ENCODE assay signal across 10 cellular contexts in the genomic region with DNA sequence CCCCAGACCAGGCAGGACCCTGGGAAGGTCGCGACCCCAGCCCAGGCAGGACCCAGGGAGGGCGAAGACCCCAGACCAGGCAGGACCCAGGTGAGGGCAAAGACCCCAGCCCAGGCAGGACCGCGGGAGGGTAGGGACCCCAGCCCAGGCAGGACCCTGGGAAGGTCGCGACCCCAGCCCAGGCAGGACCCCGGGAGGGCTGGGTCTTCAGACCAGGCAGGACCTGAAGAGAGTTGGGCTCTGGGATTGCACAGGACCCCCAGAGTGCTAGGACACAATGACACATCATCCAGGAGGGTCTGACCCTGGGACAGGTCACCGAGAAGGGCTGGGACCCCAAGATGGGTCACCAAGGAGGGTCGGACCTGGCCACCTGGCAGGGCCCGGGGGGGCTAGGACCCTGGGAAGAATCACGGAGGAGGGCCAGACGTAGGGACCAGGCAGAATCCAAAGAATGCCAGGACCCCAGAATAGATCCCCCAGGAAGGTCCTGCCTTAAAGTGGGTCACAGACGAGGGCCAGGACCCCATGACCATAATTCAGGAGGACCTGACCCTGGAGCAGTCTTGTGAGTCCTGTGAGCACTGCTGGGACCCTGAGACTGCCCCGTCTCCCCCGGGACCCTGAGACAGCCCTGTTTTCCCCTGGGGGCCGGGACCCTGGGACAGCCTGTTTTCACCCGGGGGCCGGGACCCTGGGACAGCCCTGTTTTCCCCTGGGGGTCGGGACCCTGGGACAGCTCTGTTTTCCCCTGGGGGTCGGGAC. TPM values are rescaled to one million over a fixed set of nuclear protein-coding genes. Genes with fewer than 3 reads are reported as not detected.
DNase-seq lines count a peak whose midpoint lies in the region; ATAC-seq and TF ChIP-seq lines count a peak whose summit lies in the region.
"Had no signal": no experiment of that assay in that cellular context is flagged by ENCODE, and none has a peak within 500 bp of the region (broad histone marks: within the 10 kb centered on the region; RNA-seq: fewer than 3 reads in every experiment).

No MANE protein-coding gene starts in this region.

- DNase-seq in cardiac muscle cell (ENCODE audit: low read depth in 1 of 2, low spot score in 1 of 2), result no peak
- no peak for DNase-seq in left ventricle myocardium superior
- DNase-seq in coronary artery (ENCODE audit: low spot score), result no peak
- no peak for DNase-seq in mesothelial cell of epicardium (ENCODE audit: low spot score in 2 of 2, unreplicated experiment in 2 of 2)
- no peak for DNase-seq in uterus
- no peak for DNase-seq in NCI-H1694 (lab: John Stamatoyannopoulos, UW)
- no peak for DNase-seq in stimulated activated CD4-positive, alpha-beta T cell treated with anti-CD3 and anti-CD28 coated beads, Interleukin-12 subunit alpha, Interleukin-12 subunit beta, amount 100 ng/mL, for 4 hours
- no peak for DNase-seq in NCI-H2029 treated with DMSO at 0.1 percent for 48 hours (lab: John Stamatoyannopoulos, UW)
- DNase-seq: activated B cell treated with CpG ODN at 0.5 μM for 24 hours, cortex of kidney had no signal

- intact Hi-C loops in left ventricle myocardium superior (cut with micrococcal nuclease) (no loop called here), uterus (cut with DNase I; ENCODE audit: low total_unique reads) (no loop called here)

- no peak overlapping the region for H3K27ac Mint-ChIP-seq in mesothelial cell of epicardium
- H3K27ac Mint-ChIP-seq: activated B cell treated with CpG ODN at 0.5 μM for 24 hours had no signal

- H3K36me3 ChIP-seq in cardiac muscle cell (no peaks in the 10 kb centered on the region), uterus (no peaks in the 10 kb centered on the region)

- H3K4me3 Mint-ChIP-seq in mesothelial cell of epicardium, result peak overlapping the region; percentile 53

- peak overlapping the region; percentile 94 for H3K4me3 ChIP-seq in cardiac muscle cell
- peak overlapping the region; percentile 91 for H3K4me3 ChIP-seq in coronary artery
- peak overlapping the region; percentile 73 to 81 for H3K4me3 ChIP-seq in uterus

- H3K4me1 ChIP-seq in cardiac muscle cell (ENCODE audit: low read depth) (peaks cover 5% of the 10 kb centered on the region), uterus (peaks cover 0 to 15% of the 10 kb centered on the region in 2 donors)

- H3K27ac ChIP-seq in cardiac muscle cell (no peak overlapping the region), coronary artery (peak overlapping the region in 1 of 2 donors; percentile 14), uterus (peak overlapping the region in 1 of 2 donors; percentile 86)

- peaks cover 24% of the 10 kb centered on the region for H3K36me3 Mint-ChIP-seq in mesothelial cell of epicardium

- H3K9me3 ChIP-seq in cardiac muscle cell (ENCODE audit: low read depth) (no peaks in the 10 kb centered on the region), uterus (no peaks in the 10 kb centered on the region)

- ATAC-seq in left ventricle myocardium superior, result no peak

- no peaks in the 10 kb centered on the region for H3K27me3 ChIP-seq in cardiac muscle cell
- H3K27me3 ChIP-seq in uterus, result no peaks in the 10 kb centered on the region

- H3K27me3 Mint-ChIP-seq in mesothelial cell of epicardium (ENCODE audit: low read depth), result peaks cover 5% of the 10 kb centered on the region
- H3K27me3 Mint-ChIP-seq: activated B cell treated with CpG ODN at 0.5 μM for 24 hours had no signal

- TF ChIP-seq POLR2A in uterus (IDR thresholded peaks at IDR 0.05), result no peak

- peaks cover 23% of the 10 kb centered on the region for H3K4me1 Mint-ChIP-seq in mesothelial cell of epicardium

- TF ChIP-seq CTCF in cardiac muscle cell (IDR thresholded peaks at IDR 0.05; ENCODE audit: low read depth, low read length), result no peak
- TF ChIP-seq CTCF in coronary artery (IDR thresholded peaks at IDR 0.05), result no peak
- TF ChIP-seq CTCF in mesothelial cell of epicardium (IDR thresholded peaks at IDR 0.05; ENCODE audit: unreplicated experiment), result no peak
- no peak for TF ChIP-seq CTCF in uterus (IDR thresholded peaks at IDR 0.05)

- no peaks in the 10 kb centered on the region for H3K9me3 Mint-ChIP-seq in mesothelial cell of epicardium
- H3K9me3 Mint-ChIP-seq: activated B cell treated with CpG ODN at 0.5 μM for 24 hours had no signal

RNA-seq across cellular contexts. Expression of gene PCGF3, which starts 1.4 kb away (rescaled TPM):
- total RNA-seq in cardiac muscle cell (59.6 and 118 TPM in 2 replicates), left ventricle myocardium superior (20.9 TPM), mesothelial cell of epicardium (88.1 to 93.4 TPM (median 90.9 TPM) in 3 replicates), uterus (10 to 100 TPM; 17.7 to 80.6 (median 53.4) TPM)
- polyA plus RNA-seq in cardiac muscle cell, result 28.1 and 32.8 TPM in 2 replicates

RNA-seq across cellular contexts. Expression of gene SLC49A3, which starts 18.1 kb away (rescaled TPM):
- total RNA-seq in cardiac muscle cell (0.42 and 1.9 TPM in 2 replicates), left ventricle myocardium superior (12.6 TPM), mesothelial cell of epicardium (10.5 to 13.4 TPM (median 11.6 TPM) in 3 replicates), uterus (10 to 100 TPM in 1 of 4 donors, 1 to 10 TPM in 3; 1.2 to 12.6 (median 2.8) TPM)
- 0.47 and 2.3 TPM in 2 replicates for polyA plus RNA-seq in cardiac muscle cell

RNA-seq across cellular contexts. Expression of gene MYL5, which starts 32.7 kb away (rescaled TPM):
- total RNA-seq in cardiac muscle cell, result 27.3 and 40.5 TPM in 2 replicates
- 33.8 and 42.7 TPM in 2 replicates for polyA plus RNA-seq in cardiac muscle cell
- 2.7 TPM for total RNA-seq in left ventricle myocardium superior
- total RNA-seq in mesothelial cell of epicardium, result 25.0 to 32.1 TPM (median 32.0 TPM) in 3 replicates
- total RNA-seq in uterus, result 1 to 10 TPM in 2 of 4 donors, not detected in 2; 4.6 to 9.9 TPM

RNA-seq across cellular contexts. Expression of gene ATP5ME, which starts 32.9 kb away (rescaled TPM):
- 177 and 254 TPM in 2 replicates for total RNA-seq in cardiac muscle cell
- polyA plus RNA-seq in cardiac muscle cell, result 1,150 and 1,438 TPM in 2 replicates
- total RNA-seq in left ventricle myocardium superior, result 1,128 TPM
- total RNA-seq in mesothelial cell of epicardium, result 194 to 212 TPM (median 197 TPM) in 3 replicates
- total RNA-seq in uterus, result 100 to 1,000 TPM in 1 of 4 donors, 10 to 100 TPM in 3; 24.1 to 168 (median 64.2) TPM
